ENCODE assay signal across 16 cellular contexts in genomic region chr6:50899306-50899840, GRCh38.
DNase-seq lines count a peak whose midpoint lies in the region; ATAC-seq, FAIRE-seq and TF ChIP-seq lines count a peak whose summit lies in the region.
"Had no signal": no experiment of that assay in that cellular context is flagged by ENCODE, and none has a peak within 500 bp of the region (broad histone marks: within the 10 kb centered on the region; RNA-seq: fewer than 3 reads in every experiment).

No MANE protein-coding gene starts in this region.

- H3K79me2 ChIP-seq in HepG2 (ENCODE audit: insufficient read depth, low read length) (no peaks in the 10 kb centered on the region), mammary epithelial cell (ENCODE audit: insufficient read depth, low read length) (no peaks in the 10 kb centered on the region)

- intact Hi-C loops in HepG2 (cut with micrococcal nuclease; ENCODE audit: unreplicated experiment) = no loop called here
- intact Hi-C loops in right lobe of liver (cut with DNase I) = no loop called here
- intact Hi-C loops in mammary epithelial cell (cut with micrococcal nuclease) = no loop called here

- CTCF ChIA-PET in HepG2 (lab: Yijun Ruan, JAX; ENCODE audit: low intra/inter-chr PET ratio, low total read pairs) = no interaction called here
- CTCF ChIA-PET in mammary epithelial cell (lab: Charles Lee; ENCODE audit: low non-redundant PET) = no interaction called here

- H2AFZ ChIP-seq in HepG2 (ENCODE audit: low read length) = no peak overlapping the region
- H2AFZ ChIP-seq in mammary epithelial cell (ENCODE audit: low read depth, low read length) = no peak overlapping the region

- ATAC-seq in HepG2 (no peak), right lobe of liver (no peak), GM19351 (IDR thresholded peaks at IDR 0.05; ENCODE audit: unreplicated experiment) (no peak), GM19395 (IDR thresholded peaks at IDR 0.05; ENCODE audit: unreplicated experiment) (no peak)

- H3K27me3 ChIP-seq in HepG2 (ENCODE audit: control insufficient read depth in 1 of 2, insufficient read depth in 2 of 2, low read length in 2 of 2) (no peaks in the 10 kb centered on the region), right lobe of liver (no peaks in the 10 kb centered on the region), mammary epithelial cell (ENCODE audit: insufficient read depth, low read length) (no peaks in the 10 kb centered on the region)

- H3K9ac ChIP-seq in HepG2 (ENCODE audit: insufficient read depth, low read depth, low read length) (no peak overlapping the region), mammary epithelial cell (ENCODE audit: insufficient read depth, low read length) (no peak overlapping the region)

- no peak for TF ChIP-seq EP300 in HepG2 (IDR thresholded peaks at IDR 0.05; ENCODE audit: low read depth in 2 of 2, low read length in 2 of 2)
- TF ChIP-seq EP300 in HepG2 (CRISPR knock-in tag; IDR thresholded peaks at IDR 0.05; ENCODE audit: borderline replicate concordance) = no peak

- WGBS in HepG2 (ENCODE audit: low lambda C conversion rate) = 1% methylated on average over 2 of the region's 2 CpGs
- 60% methylated on average over 2 of the region's 2 CpGs for WGBS in right lobe of liver (ENCODE audit: insufficient coverage, low coverage, low lambda C conversion rate, missing lambda C conversion rate)
- 66% methylated on average over 2 of the region's 2 CpGs for WGBS in mammary epithelial cell (ENCODE audit: low coverage, missing lambda C conversion rate)

- TF ChIP-seq POLR2A in HepG2 (IDR thresholded peaks at IDR 0.05; ENCODE audit: insufficient read depth in 1 of 2, low read depth in 2 of 2, low read length in 2 of 2) (no peak), right lobe of liver (IDR thresholded peaks at IDR 0.05) (no peak)

- H3K27ac ChIP-seq in HepG2 (ENCODE audit: extremely low read length, insufficient read depth, low read length) = no peak overlapping the region
- H3K27ac ChIP-seq in right lobe of liver = no peak overlapping the region
- no peak overlapping the region for H3K27ac ChIP-seq in mammary epithelial cell (ENCODE audit: insufficient read depth, low read depth, low read length)

- DNase-seq in HepG2 (ENCODE audit: low spot score) (no peak), right lobe of liver (no peak), mammary epithelial cell (peak; percentile 1), fibroblast of the conjunctiva (ENCODE audit: low read depth) (peak; percentile 44), T1000 (lab: John Stamatoyannopoulos, UW) (no peak), DMS79 treated with DMSO at 0.1 percent for 48 hours (lab: John Stamatoyannopoulos, UW) (no peak)
- DNase-seq: C1 segment of cervical spinal cord, GDM1, KBM-7, NCI-H1436, NCI-H2029, NCI-H82 had no signal

- no TSS peak for BruUV-seq in HepG2 (replicated peaks; lab: Mats Ljungman, UMichigan)
- BruUV-seq in mammary epithelial cell (replicated peaks; lab: Mats Ljungman, UMichigan) = no TSS peak

- FAIRE-seq in HepG2 (lab: Jason Lieb, UNC) = no peak
- FAIRE-seq: A204.1, GM12892 had no signal

- TF ChIP-seq RAD21 in HepG2 (CRISPR knock-in tag; IDR thresholded peaks at IDR 0.05) = no peak

- POLR2A ChIA-PET in HepG2 (lab: Yijun Ruan, JAX) = no interaction called here

- H3K36me3 ChIP-seq in HepG2 (replicated peaks in 1 of 2; ENCODE audit: control insufficient read depth in 1 of 2, insufficient read depth in 2 of 2, low read length in 2 of 2) (no peaks in the 10 kb centered on the region), right lobe of liver (no peaks in the 10 kb centered on the region), mammary epithelial cell (ENCODE audit: insufficient read depth, low read length) (no peaks in the 10 kb centered on the region)

- H3K4me2 ChIP-seq in HepG2 (ENCODE audit: low read depth, low read length) = no peak overlapping the region
- no peak overlapping the region for H3K4me2 ChIP-seq in mammary epithelial cell (ENCODE audit: insufficient read depth, low read depth, low read length)

- no peak for TF ChIP-seq CTCF in HepG2 (CRISPR knock-in tag; IDR thresholded peaks at IDR 0.05)
- TF ChIP-seq CTCF in right lobe of liver (IDR thresholded peaks at IDR 0.05) = no peak
- no peak for TF ChIP-seq CTCF in mammary epithelial cell (conservative IDR thresholded peaks at IDR 0.05 in 1 of 2, IDR thresholded peaks at IDR 0.05 in 1 of 2; ENCODE audit: extremely low read depth in 1 of 2, insufficient read depth in 1 of 2, low read depth in 1 of 2, low read length in 2 of 2)

- H3K4me1 ChIP-seq in HepG2 (ENCODE audit: insufficient read depth, low read length) (no peaks in the 10 kb centered on the region), right lobe of liver (no peaks in the 10 kb centered on the region), mammary epithelial cell (ENCODE audit: insufficient read depth, low read length) (no peaks in the 10 kb centered on the region)

- in situ Hi-C loops in HepG2 (cut with HindIII; ENCODE audit: extremely low pct_ligation_motif_present, low pct_unique_long_range_greater_than_20kb) (no loop called here), mammary epithelial cell (cut with MboI; ENCODE audit: low sequenced_read_pairs in 2 of 2) (no loop called here)

- dilution Hi-C loops in mammary epithelial cell (cut with HindIII; ENCODE audit: low sequenced_read_pairs) = no loop called here

- no peak overlapping the region for H3K4me3 ChIP-seq in HepG2 (replicated peaks in 1 of 3; ENCODE audit: insufficient read depth in 1 of 3, low read depth in 2 of 3, low read length in 3 of 3)
- no peak overlapping the region for H3K4me3 ChIP-seq in right lobe of liver
- no peak overlapping the region for H3K4me3 ChIP-seq in mammary epithelial cell (replicated peaks in 1 of 3; ENCODE audit: insufficient read depth in 1 of 3, low read depth in 2 of 3, low read length in 3 of 3)

- H3K9me3 ChIP-seq in HepG2 (ENCODE audit: low read length) (no peaks in the 10 kb centered on the region), right lobe of liver (no peaks in the 10 kb centered on the region), mammary epithelial cell (replicated peaks; ENCODE audit: insufficient read depth, low read length) (no peaks in the 10 kb centered on the region)

- H4K20me1 ChIP-seq in HepG2 (ENCODE audit: insufficient read depth, low read length) = no peaks in the 10 kb centered on the region
- H4K20me1 ChIP-seq in mammary epithelial cell (ENCODE audit: insufficient read depth, low read length) = no peaks in the 10 kb centered on the region

TF ChIP-seq in HepG2, 621 proteins besides CTCF, POLR2A, EP300 and RAD21:
- TF ChIP-seq, protein P1, sequence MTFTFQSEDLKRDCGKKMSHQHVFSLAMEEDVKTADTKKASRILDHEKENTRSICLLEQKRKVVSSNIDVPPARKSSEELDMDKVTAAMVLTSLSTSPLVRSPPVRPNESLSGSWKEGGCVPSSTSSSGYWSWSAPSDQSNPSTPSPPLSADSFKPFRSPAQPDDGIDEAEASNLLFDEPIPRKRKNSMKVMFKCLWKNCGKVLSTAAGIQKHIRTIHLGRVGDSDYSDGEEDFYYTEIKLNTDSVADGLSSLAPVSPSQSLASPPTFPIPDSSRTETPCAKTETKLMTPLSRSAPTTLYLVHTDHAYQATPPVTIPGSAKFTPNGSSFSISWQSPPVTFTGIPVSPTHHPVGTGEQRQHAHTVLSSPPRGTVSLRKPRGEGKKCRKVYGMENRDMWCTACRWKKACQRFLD (CRISPR knock-in tag; IDR thresholded peaks at IDR 0.05; ENCODE audit: borderline replicate concordance) = no peak
- TF ChIP-seq NFATC3 (CRISPR knock-in tag; IDR thresholded peaks at IDR 0.05) (no peak), ZNF605 (CRISPR knock-in tag; IDR thresholded peaks at IDR 0.05) (no peak), CEBPB (IDR thresholded peaks at IDR 0.05; ENCODE audit: borderline replicate concordance, low read depth, low read length) (peak; percentile 50)

Comparison
In these comparisons a context has a peak if more than half of its experiments do, and no peak if none do; other contexts are left out.
1. DNase-seq: peak in mammary epithelial cell (single experiment) and fibroblast of the conjunctiva (single experiment); none in HepG2 (single experiment), right lobe of liver (0 of 3), T1000 (single experiment) and DMS79 treated with DMSO at 0.1 percent for 48 hours (single experiment).